In the genomic region with DNA sequence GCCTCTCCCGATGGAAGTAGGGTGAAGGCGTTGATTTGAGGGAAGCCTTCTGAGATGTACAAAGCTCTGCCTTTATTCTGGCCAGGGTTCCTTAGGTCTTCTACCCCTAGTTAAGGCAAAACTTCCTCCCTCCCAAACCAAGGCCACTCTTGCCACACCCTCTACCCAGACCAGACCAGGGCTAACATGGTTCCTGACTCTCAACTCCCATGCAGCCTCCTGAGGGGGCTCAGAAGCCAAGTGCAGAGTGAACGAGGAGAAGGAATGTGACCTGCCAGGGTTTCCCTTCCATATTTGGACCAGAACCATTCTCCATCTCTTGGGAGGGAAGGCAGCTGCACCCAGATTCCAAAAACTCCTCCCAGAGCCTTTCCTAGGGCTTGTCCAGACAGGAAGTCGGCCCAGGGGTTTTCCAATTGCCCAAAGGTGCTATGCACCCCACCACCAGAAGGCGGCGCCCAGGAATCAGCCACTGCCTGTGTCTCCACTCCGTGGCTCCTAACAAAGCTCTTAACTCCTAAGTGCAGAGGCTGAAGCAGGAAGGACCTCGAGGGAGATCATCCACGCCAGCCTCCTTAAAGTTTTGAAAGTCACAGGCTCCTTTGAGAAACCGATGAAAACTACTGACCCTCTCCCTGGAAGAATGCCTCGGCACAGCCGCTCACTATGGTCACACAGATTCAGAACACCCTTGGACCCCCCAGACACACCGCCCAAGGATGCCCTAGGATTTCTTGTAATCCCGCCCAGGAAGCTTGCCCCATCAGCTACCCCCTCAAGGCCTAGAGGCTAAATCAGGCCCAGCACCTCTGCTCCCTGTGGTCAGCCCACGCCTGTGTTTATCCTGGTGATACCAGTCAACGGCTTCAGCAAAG, we compare ENCODE assay signal across 8 cellular contexts.
DNase-seq lines count a peak whose midpoint lies in the region; ATAC-seq and TF ChIP-seq lines count a peak whose summit lies in the region.

No MANE protein-coding gene starts in this region.

- H3K27ac ChIP-seq in KMS-11 = no peak overlapping the region
- no peak overlapping the region for H3K27ac ChIP-seq in heart right ventricle

- in situ Hi-C loops in G401 (cut with HindIII; ENCODE audit: low sequenced_read_pairs) = no loop called here

- H3K9me3 ChIP-seq in heart right ventricle = no peaks in the 10 kb centered on the region

- peaks cover 51% of the 10 kb centered on the region for H3K4me1 ChIP-seq in KMS-11 (ENCODE audit: low read depth, poor library complexity, severe bottlenecking)
- H3K4me1 ChIP-seq in heart right ventricle = peaks cover 0 to 5% (median 0%) of the 10 kb centered on the region in 9 donors

- peak; percentile 85 for TF ChIP-seq CTCF in KMS-11 (conservative IDR thresholded peaks at IDR 0.05; ENCODE audit: low read depth, low read length)
- peak; percentile 45 to 87 (median 68) for TF ChIP-seq CTCF in heart right ventricle (IDR thresholded peaks at IDR 0.05)

- no peaks in the 10 kb centered on the region for H3K36me3 ChIP-seq in KMS-11 (ENCODE audit: insufficient read depth)
- H3K36me3 ChIP-seq in heart right ventricle = no peaks in the 10 kb centered on the region

- 63 to 64% methylated on average over 16 of the region's 16 CpGs for WGBS in heart right ventricle, 2 donors

- no peaks in the 10 kb centered on the region for H3K79me2 ChIP-seq in KMS-11 (ENCODE audit: insufficient read depth, low read depth)

- no peak overlapping the region for H3K4me2 ChIP-seq in KMS-11

- no peaks in the 10 kb centered on the region for H4K20me1 ChIP-seq in KMS-11 (ENCODE audit: insufficient read depth)

- ATAC-seq in heart right ventricle (peak in 7 of 8 donors; percentile 53 to 81 (median 74)), HG03520 (IDR thresholded peaks at IDR 0.05; ENCODE audit: unreplicated experiment) (no peak), HG02870 (IDR thresholded peaks at IDR 0.05; ENCODE audit: unreplicated experiment) (no peak)

- intact Hi-C loops in heart right ventricle (cut with DNase I) = loop anchor here in 6 of 10 donors (1.0 to 10.0 kb wide), 6 partner anchors 246 to 672 kb away; no protein-coding TSS in a partner anchor

- DNase-seq in G401 (ENCODE audit: low spot score) (peak; percentile 9), SK-N-DZ (ENCODE audit: low spot score) (peak; percentile 45), heart right ventricle (peak; percentile 23 to 56)
- peak; percentile 12 to 46 (median 26) for DNase-seq in activated naive CD4-positive, alpha-beta T cell (lab: John Stamatoyannopoulos, UW)
- DNase-seq in stimulated activated CD4-positive, alpha-beta T cell treated with anti-CD3 and anti-CD28 coated beads, Interleukin-12 subunit alpha, Interleukin-12 subunit beta, amount 100 ng/mL, for 4 hours = peak; percentile 65

- H3K4me3 ChIP-seq in KMS-11 (IDR thresholded peaks at IDR 0.05; ENCODE audit: insufficient read depth, low read depth, low read length) (no peak overlapping the region), heart right ventricle (no peak overlapping the region)

- no peak overlapping the region for H3K9ac ChIP-seq in KMS-11

- H3K27me3 ChIP-seq in KMS-11 (ENCODE audit: insufficient read depth, low read depth) = no peaks in the 10 kb centered on the region
- H3K27me3 ChIP-seq in heart right ventricle = no peaks in the 10 kb centered on the region

- 0 out of 2 replicates have a peak overlapping the region, but pooled peaks have one; percentile 6 for H2AFZ ChIP-seq in KMS-11 (ENCODE audit: low read depth)

Comparison
In these comparisons a context has a peak if more than half of its experiments do, and no peak if none do; other contexts are left out.
1. DNase-seq: peak in every context shown above with its lines; median percentile 65 in stimulated activated CD4-positive, alpha-beta T cell treated with anti-CD3 and anti-CD28 coated beads, Interleukin-12 subunit alpha, Interleukin-12 subunit beta, amount 100 ng/mL, for 4 hours; 45 in SK-N-DZ; 40 in heart right ventricle; 26 in activated naive CD4-positive, alpha-beta T cell; 9 in G401.
2. ATAC-seq: peak in heart right ventricle (7 of 8); none in HG03520 (single experiment) and HG02870 (single experiment).